Comparison of ENCODE assay signal across 8 cellular contexts in the genomic region with DNA sequence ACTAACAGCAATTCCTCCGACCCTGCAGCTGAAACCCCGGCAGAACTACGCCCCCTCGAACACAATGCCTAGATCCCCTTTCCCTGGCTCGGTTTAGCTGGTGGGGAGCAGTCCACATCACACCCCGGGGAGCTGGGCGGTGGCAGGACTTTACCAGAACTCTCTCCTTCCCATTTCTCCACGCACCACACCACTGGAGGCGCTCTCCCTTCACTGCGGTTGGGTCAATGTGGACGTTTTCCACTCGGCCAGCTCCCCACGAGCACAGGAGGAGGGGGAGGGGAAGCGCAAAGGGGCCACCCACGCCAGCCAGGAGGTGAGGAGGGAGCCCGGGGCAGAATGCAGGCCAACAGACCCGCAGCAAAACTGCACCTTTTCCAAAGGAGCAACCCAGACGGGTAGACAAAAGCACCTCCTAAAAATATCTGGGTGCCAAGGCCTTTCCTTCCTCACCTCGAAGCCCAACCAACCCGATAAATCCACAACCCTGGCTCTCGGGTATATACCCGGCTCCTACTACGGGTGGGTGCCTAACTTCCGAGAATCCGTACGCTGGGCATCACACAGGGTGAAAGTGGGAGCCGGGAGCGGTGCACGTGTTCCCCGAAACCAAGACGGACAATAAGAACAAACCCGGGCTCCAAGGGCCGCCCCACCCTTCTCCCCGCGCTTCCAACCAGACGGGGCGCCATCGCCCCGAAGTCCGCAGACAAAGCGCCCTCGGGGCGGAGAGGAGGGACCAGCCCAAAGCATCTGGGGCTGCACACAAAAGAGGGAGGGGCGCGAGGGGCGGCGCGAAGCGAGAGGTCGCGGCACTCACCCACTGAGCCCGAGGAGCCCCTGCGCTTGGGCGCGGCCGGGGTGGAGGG. TPM values are rescaled to one million over a fixed set of nuclear protein-coding genes. Genes with fewer than 3 reads are reported as not detected.
A peak's percentile ranks its signal among the peaks of the same experiment; 100 is the strongest.
DNase-seq lines count a peak whose midpoint lies in the region; ATAC-seq and TF ChIP-seq lines count a peak whose summit lies in the region.

No MANE protein-coding gene starts in this region.

- peak overlapping the region; percentile 90 to 93 for H3K4me3 ChIP-seq in HCT116 (replicated peaks in 1 of 2; ENCODE audit: low read depth in 1 of 2, low read length in 2 of 2)
- H3K4me3 ChIP-seq in iPS-18a (ENCODE audit: low read length) = peak overlapping the region; percentile 99
- peak overlapping the region; percentile 75 to 92 (median 87) for H3K4me3 ChIP-seq in gastrocnemius medialis

- H3K27me3 ChIP-seq in HCT116 (ENCODE audit: insufficient read depth, low read length) (no peaks in the 10 kb centered on the region), iPS-18a (ENCODE audit: control insufficient read depth, insufficient read depth, low read length) (no peaks in the 10 kb centered on the region), gastrocnemius medialis (peaks cover 0 to 10% (median 0%) of the 10 kb centered on the region in 3 donors)

- no peaks in the 10 kb centered on the region for H3K9me2 ChIP-seq in HCT116 (ENCODE audit: insufficient read depth)

- POLR2A ChIA-PET in HCT116 (lab: Charles Lee) = interaction anchor here (0.7 to 3.6 kb wide), 20 partner anchors 9 to 470 kb away, joined by 3 to 38 read pairs (median 4); a partner anchor contains a TSS

- peak overlapping the region; percentile 97 for H3K9ac ChIP-seq in HCT116 (ENCODE audit: low read length)
- peak overlapping the region; percentile 100 for H3K9ac ChIP-seq in iPS-18a (ENCODE audit: low read length)

- H3K27ac ChIP-seq in HCT116 (ENCODE audit: low read depth, low read length) (peak overlapping the region; percentile 90), iPS-18a (ENCODE audit: low read length) (peak overlapping the region; percentile 97), gastrocnemius medialis (peak overlapping the region; percentile 94 to 98 (median 96))

- peak overlapping the region; percentile 82 for H3K4me2 ChIP-seq in HCT116 (ENCODE audit: low read length)

- no TSS peak for BruUV-seq in HCT116 (replicated peaks; lab: Mats Ljungman, UMichigan)

- TF ChIP-seq CTCF in HCT116 (IDR thresholded peaks at IDR 0.05 in 2 of 3, conservative IDR thresholded peaks at IDR 0.05 in 1 of 3; ENCODE audit: borderline replicate concordance in 1 of 3, insufficient read depth in 1 of 3, low read depth in 2 of 3, low read length in 2 of 3) (peak; percentile 36 to 73 (median 59); a peak in 5 of 6 replicates), gastrocnemius medialis (IDR thresholded peaks at IDR 0.05 in 4 of 5, conservative IDR thresholded peaks at IDR 0.05 in 1 of 5) (peak; percentile 30 to 67 (median 61))

- peaks cover 68% of the 10 kb centered on the region for H3K79me2 ChIP-seq in HCT116 (ENCODE audit: insufficient read depth, low read length)

- H2AFZ ChIP-seq in HCT116 (ENCODE audit: low read depth, low read length, poor library complexity, severe bottlenecking) = no peak overlapping the region

- ATAC-seq in HCT116 (peak; percentile 15), gastrocnemius medialis (peak; percentile 34), HG02852 (IDR thresholded peaks at IDR 0.05; ENCODE audit: unreplicated experiment) (no peak)

- H3K4me1 ChIP-seq in HCT116 (ENCODE audit: control insufficient read depth in 1 of 2, insufficient read depth in 2 of 2, low read length in 2 of 2) (peaks cover 33 to 71% of the 10 kb centered on the region in 2 experiments), iPS-18a (ENCODE audit: control insufficient read depth, low read depth, low read length) (peaks cover 31% of the 10 kb centered on the region), gastrocnemius medialis (peaks cover 14 to 21% of the 10 kb centered on the region in 2 donors)

- peak; percentile 48; the same call in 1 of the 2 replicates for TF ChIP-seq RAD21 in HCT116 (IDR thresholded peaks at IDR 0.05; ENCODE audit: low read depth)

- intact Hi-C loops in HCT116 (cut with micrococcal nuclease) (loop anchor here (1.0 kb wide), 1 partner anchor 119 kb away; no protein-coding TSS in a partner anchor), gastrocnemius medialis (cut with DNase I; ENCODE audit: low total_unique reads) (loop anchor here (2.0 to 10.0 kb wide), 4 partner anchors 82 to 183 kb away; a partner anchor contains a TSS)

- RAD21 ChIA-PET in HCT116 (lab: Charles Lee; ENCODE audit: low non-redundant PET in 1 of 2, low total read pairs in 2 of 2, uncharacterized antibody in 2 of 2, unreplicated experiment in 2 of 2) = interaction anchor here in 1 of 2 experiments (1.3 to 1.9 kb wide), 2 partner anchors 117 to 149 kb away, joined by 4 to 5 read pairs; no protein-coding TSS in a partner anchor

- H3K9me3 ChIP-seq in HCT116 (ENCODE audit: control insufficient read depth in 1 of 2, insufficient read depth in 1 of 2, low read depth in 1 of 2, low read length in 2 of 2) = no peaks in the 10 kb centered on the region
- no peaks in the 10 kb centered on the region for H3K9me3 ChIP-seq in iPS-18a (ENCODE audit: control insufficient read depth, low read depth, low read length)
- H3K9me3 ChIP-seq in gastrocnemius medialis = no peaks in the 10 kb centered on the region

- no peak for TF ChIP-seq POLR2A in HCT116 (IDR thresholded peaks at IDR 0.05; ENCODE audit: borderline replicate concordance, extremely low read depth, insufficient read depth, insufficient read length)
- peak in 1 of 2 donors; percentile 50 for TF ChIP-seq POLR2A in gastrocnemius medialis (IDR thresholded peaks at IDR 0.05)

- in situ Hi-C loops in T47D (cut with HindIII; ENCODE audit: low pct_unique_long_range_greater_than_20kb, low sequenced_read_pairs) (no loop called here), gastrocnemius medialis (cut with MboI; ENCODE audit: low sequenced_read_pairs in 4 of 4) (loop anchor here in 2 of 4 donors (10.0 to 25.0 kb wide), 4 partner anchors 116 to 937 kb away; a partner anchor contains a TSS)

- CTCF ChIA-PET in HCT116 (lab: Charles Lee) = interaction anchor here (0.9 to 2.2 kb wide), 9 partner anchors 9 to 149 kb away, joined by 3 to 8 read pairs (median 6); no protein-coding TSS in a partner anchor

- H4K20me1 ChIP-seq in HCT116 (ENCODE audit: insufficient read depth) = peaks cover 33% of the 10 kb centered on the region

- DNase-seq in DMS153 treated with DMSO at 0.1 percent for 48 hours (lab: John Stamatoyannopoulos, UW; ENCODE audit: unreplicated experiment) (peak; percentile 64), HCT116 (ENCODE audit: low read depth, low spot score) (peak; percentile 32), NCI-H2107 treated with DMSO at 0.1 percent for 48 hours (lab: John Stamatoyannopoulos, UW; ENCODE audit: unreplicated experiment) (peak; percentile 69), UCSD-AML1 (lab: John Stamatoyannopoulos, UW; ENCODE audit: unreplicated experiment) (peak; percentile 87), T47D (ENCODE audit: low read depth in 1 of 2, low spot score in 1 of 2) (peak; percentile 51 to 85), gastrocnemius medialis (peak; percentile 78 to 82)

- H3K36me3 ChIP-seq in HCT116 (ENCODE audit: control insufficient read depth in 1 of 2, insufficient read depth in 2 of 2, low read length in 2 of 2) (peaks cover 0 to 10% of the 10 kb centered on the region in 2 experiments; a peak in 1 of 4 replicates), iPS-18a (ENCODE audit: control insufficient read depth, low read depth, low read length) (no peaks in the 10 kb centered on the region), gastrocnemius medialis (no peaks in the 10 kb centered on the region)

TF ChIP-seq in HCT116, 20 proteins besides CTCF, POLR2A, EP300 and RAD21:
- TF ChIP-seq TCF7L2 (IDR thresholded peaks at IDR 0.05; ENCODE audit: borderline replicate concordance, extremely low read depth, insufficient read depth, insufficient read length) (peak; percentile 9), YY1 (IDR thresholded peaks at IDR 0.05; ENCODE audit: extremely low read depth, insufficient replicate concordance, low read depth, low read length) (peak; percentile 51), ZNF274 (IDR thresholded peaks at IDR 0.05; ENCODE audit: low read depth, low read length) (no peak), EGR1 (IDR thresholded peaks at IDR 0.05; ENCODE audit: low read depth) (peak; percentile 81), SRF (IDR thresholded peaks at IDR 0.05; ENCODE audit: low read depth) (no peak), CEBPB (IDR thresholded peaks at IDR 0.05; ENCODE audit: low read depth) (no peak), SIN3A (IDR thresholded peaks at IDR 0.05; ENCODE audit: low read depth) (peak; percentile 41; the same call in 1 of the 2 replicates), JUND (IDR thresholded peaks at IDR 0.05) (no peak), ZFX (IDR thresholded peaks at IDR 0.05) (peak; percentile 28; the same call in 1 of the 2 replicates), POLR2AphosphoS5 (IDR thresholded peaks at IDR 0.05; ENCODE audit: low read depth, low read length) (no peak)
- TF ChIP-seq, protein P1, sequence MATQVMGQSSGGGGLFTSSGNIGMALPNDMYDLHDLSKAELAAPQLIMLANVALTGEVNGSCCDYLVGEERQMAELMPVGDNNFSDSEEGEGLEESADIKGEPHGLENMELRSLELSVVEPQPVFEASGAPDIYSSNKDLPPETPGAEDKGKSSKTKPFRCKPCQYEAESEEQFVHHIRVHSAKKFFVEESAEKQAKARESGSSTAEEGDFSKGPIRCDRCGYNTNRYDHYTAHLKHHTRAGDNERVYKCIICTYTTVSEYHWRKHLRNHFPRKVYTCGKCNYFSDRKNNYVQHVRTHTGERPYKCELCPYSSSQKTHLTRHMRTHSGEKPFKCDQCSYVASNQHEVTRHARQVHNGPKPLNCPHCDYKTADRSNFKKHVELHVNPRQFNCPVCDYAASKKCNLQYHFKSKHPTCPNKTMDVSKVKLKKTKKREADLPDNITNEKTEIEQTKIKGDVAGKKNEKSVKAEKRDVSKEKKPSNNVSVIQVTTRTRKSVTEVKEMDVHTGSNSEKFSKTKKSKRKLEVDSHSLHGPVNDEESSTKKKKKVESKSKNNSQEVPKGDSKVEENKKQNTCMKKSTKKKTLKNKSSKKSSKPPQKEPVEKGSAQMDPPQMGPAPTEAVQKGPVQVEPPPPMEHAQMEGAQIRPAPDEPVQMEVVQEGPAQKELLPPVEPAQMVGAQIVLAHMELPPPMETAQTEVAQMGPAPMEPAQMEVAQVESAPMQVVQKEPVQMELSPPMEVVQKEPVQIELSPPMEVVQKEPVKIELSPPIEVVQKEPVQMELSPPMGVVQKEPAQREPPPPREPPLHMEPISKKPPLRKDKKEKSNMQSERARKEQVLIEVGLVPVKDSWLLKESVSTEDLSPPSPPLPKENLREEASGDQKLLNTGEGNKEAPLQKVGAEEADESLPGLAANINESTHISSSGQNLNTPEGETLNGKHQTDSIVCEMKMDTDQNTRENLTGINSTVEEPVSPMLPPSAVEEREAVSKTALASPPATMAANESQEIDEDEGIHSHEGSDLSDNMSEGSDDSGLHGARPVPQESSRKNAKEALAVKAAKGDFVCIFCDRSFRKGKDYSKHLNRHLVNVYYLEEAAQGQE (IDR thresholded peaks at IDR 0.05; ENCODE audit: low read depth) = no peak
- TF ChIP-seq, protein P2, sequence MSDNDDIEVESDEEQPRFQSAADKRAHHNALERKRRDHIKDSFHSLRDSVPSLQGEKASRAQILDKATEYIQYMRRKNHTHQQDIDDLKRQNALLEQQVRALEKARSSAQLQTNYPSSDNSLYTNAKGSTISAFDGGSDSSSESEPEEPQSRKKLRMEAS (IDR thresholded peaks at IDR 0.05) = peak; percentile 60

RNA-seq across cellular contexts. Expression of a gene that starts 1.1 kb away (rescaled TPM):
- total RNA-seq in HCT116 (2021; ENCODE audit: unreplicated experiment) (221 TPM), gastrocnemius medialis (100 to 1,000 TPM; 183 to 259 (median 244) TPM)
- polyA plus RNA-seq in HCT116 (2012) = 156 and 174 TPM in 2 replicates

Comparison
In these comparisons a context has a peak if more than half of its experiments do, and no peak if none do; other contexts are left out.
1. DNase-seq: peak in every context shown above with its lines; median percentile 87 in UCSD-AML1; 80 in gastrocnemius medialis; 69 in NCI-H2107 treated with DMSO at 0.1 percent for 48 hours; 68 in T47D; 64 in DMS153 treated with DMSO at 0.1 percent for 48 hours; 32 in HCT116.